ENCODE assay signal across 1 cellular context in genomic region chr12:24256636-24257150, GRCh38.
TF ChIP-seq lines count a peak whose summit lies in the region.

No MANE protein-coding gene starts in this region.

TF ChIP-seq in SK-N-SH, 30 proteins besides CTCF, POLR2A, EP300 and RAD21 (continued from another document):
- no peak for TF ChIP-seq FOSL2 (IDR thresholded peaks at IDR 0.05; ENCODE audit: borderline replicate concordance, low read depth)
- no peak for TF ChIP-seq RFX5 (IDR thresholded peaks at IDR 0.05; ENCODE audit: low read length)
- no peak for TF ChIP-seq CHD2 (IDR thresholded peaks at IDR 0.05; ENCODE audit: low read length, partially characterized antibody)
